17 cellular contexts compared by ENCODE assay signal in the genomic region with DNA sequence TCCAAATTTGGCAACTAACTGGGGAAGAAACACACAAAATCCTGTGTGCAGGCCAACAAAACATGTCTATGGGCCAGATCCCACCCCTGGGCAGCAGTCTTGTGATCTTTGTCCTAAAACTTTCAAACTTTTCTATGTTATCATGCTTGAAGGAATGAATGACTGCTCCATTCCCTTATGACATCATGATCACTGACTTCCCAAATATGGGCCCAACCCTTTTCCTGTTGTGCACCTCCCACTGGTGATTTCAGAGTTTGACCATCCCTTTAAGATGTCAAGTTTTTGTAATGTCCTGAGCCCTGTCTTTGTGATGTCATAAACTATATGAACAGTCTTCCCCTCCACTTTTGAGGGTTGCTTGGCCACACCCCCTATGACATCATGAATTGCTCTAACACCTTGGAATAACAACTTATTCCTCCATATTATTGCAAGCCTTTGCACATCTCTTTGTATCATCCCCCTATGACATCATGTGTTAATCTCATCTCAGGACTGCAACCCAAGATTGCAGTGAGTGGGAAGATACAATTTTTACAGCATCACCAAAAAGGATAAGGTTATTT.
"Had no signal": no experiment of that assay in that cellular context is flagged by ENCODE, and none has a peak within 500 bp of the region (broad histone marks: within the 10 kb centered on the region; RNA-seq: fewer than 3 reads in every experiment).

No MANE protein-coding gene starts in this region.

- H3K9me3 ChIP-seq: body of pancreas, left ventricle myocardium inferior, neutrophil had no signal

- DNase-seq: activated CD4-positive, alpha-beta memory T cell treated with anti-CD3 and anti-CD28 coated beads for 36 hours; activated CD4-positive, alpha-beta T cell treated with anti-CD3 and anti-CD28 coated beads for 36 hours; activated CD8-positive, alpha-beta memory T cell treated with anti-CD3 and anti-CD28 coated beads, Interleukin-2, amount 10 ng/mL, durations not matched to agents 7 days and 5 days; activated effector memory CD4-positive, alpha-beta T cell treated with Interleukin-2 at 50 U/mL for 16 hours; activated naive CD4-positive, alpha-beta T cell treated with anti-CD3 and anti-CD28 coated beads, Interleukin-2, amount 50 U/mL, for 16 hours; activated T-cell treated with anti-CD3 and anti-CD28 coated beads, Interleukin-2, amount 50 U/mL, for 1 hour; amniotic stem cell; body of pancreas; cortex of kidney; effector CD4-positive, alpha-beta T cell; left ventricle myocardium inferior; mesenchymal stem cell; naive thymus-derived CD8-positive, alpha-beta T cell; retina; stimulated activated CD4-positive, alpha-beta T cell treated with anti-CD3 and anti-CD28 coated beads, Interleukin-2, amount 100 ng/mL, for 48 hours had no signal

- ATAC-seq: activated CD8-positive, alpha-beta memory T cell treated with anti-CD3 and anti-CD28 coated beads, Interleukin-2, amount 10 ng/mL, durations not matched to agents 7 days and 5 days; body of pancreas; naive thymus-derived CD8-positive, alpha-beta T cell; stimulated activated memory B cell treated with anti-CD40 and anti-IgM and Interleukin-4, amounts not matched to agents 10 μg/mL and 1 μg/mL and 100 μg/mL, for 72 hours had no signal

- H3K27ac ChIP-seq: body of pancreas, left ventricle myocardium inferior, neutrophil had no signal

- H3K27me3 ChIP-seq: body of pancreas, neutrophil had no signal

- H3K4me1 ChIP-seq: body of pancreas, left ventricle myocardium inferior had no signal

- H3K4me3 ChIP-seq: body of pancreas, left ventricle myocardium inferior had no signal

- H3K36me3 ChIP-seq: left ventricle myocardium inferior, neutrophil had no signal
